In genomic region chr5:95773325-95774059, GRCh38 we compare ENCODE assay signal across 10 cellular contexts. TPM values are rescaled to one million over a fixed set of nuclear protein-coding genes. Genes with fewer than 3 reads are reported as not detected.
DNase-seq lines count a peak whose midpoint lies in the region; ATAC-seq, FAIRE-seq and TF ChIP-seq lines count a peak whose summit lies in the region.
"Had no signal": no experiment of that assay in that cellular context is flagged by ENCODE, and none has a peak within 500 bp of the region (broad histone marks: within the 10 kb centered on the region; RNA-seq: fewer than 3 reads in every experiment).

No MANE protein-coding gene starts in this region.

- FAIRE-seq in frontal cortex (lab: Jason Lieb, UNC): no peak

- intact Hi-C loops in sciatic nerve (cut with DNase I): no loop called here

- no peak overlapping the region for H3K4me3 ChIP-seq in epithelial cell of esophagus (ENCODE audit: low read length)
- H3K4me3 ChIP-seq: psoas muscle had no signal

- peak overlapping the region; percentile 75 for H3K27ac ChIP-seq in RWPE1
- H3K27ac ChIP-seq: psoas muscle had no signal

- DNase-seq in H4 (ENCODE audit: low spot score) (peak; percentile 83), RWPE1 (ENCODE audit: low spot score) (peak; percentile 67), epithelial cell of esophagus (ENCODE audit: low read depth) (peak; percentile 76), sciatic nerve (ENCODE audit: low spot score) (no peak), putamen (ENCODE audit: low spot score) (no peak), frontal cortex (ENCODE audit: low spot score in 2 of 2) (no peak), DMS114 treated with DMSO at 0.1 percent for 48 hours (lab: John Stamatoyannopoulos, UW; ENCODE audit: unreplicated experiment) (no peak)
- DNase-seq: amygdala, NCI-H524 treated with DMSO at 0.1 percent for 48 hours, psoas muscle had no signal

- peak; percentile 48 for ATAC-seq in sciatic nerve
- ATAC-seq: psoas muscle had no signal

- CTCF ChIA-PET in RWPE1 (lab: Yijun Ruan, JAX): interaction anchor here (1.0 kb wide), 1 partner anchor 8 kb away, joined by 7 read pairs; no protein-coding TSS in a partner anchor

- POLR2A ChIA-PET in RWPE1 (lab: Yijun Ruan, JAX; ENCODE audit: low non-redundant PET): no interaction called here

- TF ChIP-seq CTCF in RWPE1 (conservative IDR thresholded peaks at IDR 0.05; ENCODE audit: low read depth) (no peak), epithelial cell of esophagus (IDR thresholded peaks at IDR 0.05; ENCODE audit: insufficient read depth, low read depth, low read length, missing control alignments) (no peak)

RNA-seq across cellular contexts. Expression of gene RHOBTB3, which starts 42.4 kb away (rescaled TPM):
- 105 and 134 TPM in 2 replicates for total RNA-seq in H4 (2014; rRNA removed; shearing (Covaris generic))
- total RNA-seq in sciatic nerve (192 TPM), frontal cortex (312 TPM)

RNA-seq across cellular contexts. Expression of gene GLRX, which starts 49.0 kb away (rescaled TPM):
- total RNA-seq in H4 (2014; rRNA removed; shearing (Covaris generic)): 27.0 and 62.0 TPM in 2 replicates
- 22.2 TPM for total RNA-seq in sciatic nerve
- 9.8 TPM for total RNA-seq in frontal cortex

Comparison
In these comparisons a context has a peak if more than half of its experiments do, and no peak if none do; other contexts are left out.
1. DNase-seq: peak in H4 (single experiment), RWPE1 (single experiment) and epithelial cell of esophagus (single experiment); none in sciatic nerve (single experiment), putamen (single experiment), frontal cortex (0 of 2) and DMS114 treated with DMSO at 0.1 percent for 48 hours (single experiment).